Comparison of ENCODE assay signal across 8 cellular contexts in genomic region chr15:81261172-81261808, GRCh38.
"Had no signal": no experiment of that assay in that cellular context is flagged by ENCODE, and none has a peak within 500 bp of the region (broad histone marks: within the 10 kb centered on the region; RNA-seq: fewer than 3 reads in every experiment).

No MANE protein-coding gene starts in this region.

- H3K4me3 ChIP-seq: GM23248, K562 had no signal

- H3K9ac ChIP-seq: GM23248 had no signal

- H2AFZ ChIP-seq: GM23248 had no signal

- H3K27ac Mint-ChIP-seq: H9 had no signal

- DNase-seq: GM23248, H9, HCEC 1CT, IMR-90 had no signal

- ATAC-seq: K562 had no signal

- H3K9me3 Mint-ChIP-seq: H9 had no signal

- H3K27ac ChIP-seq: GM23248 had no signal

- H3K4me3 Mint-ChIP-seq: H9 had no signal

- FAIRE-seq: H1, H54, HTR-8/SVneo, K562 had no signal
